Comparison of ENCODE assay signal across 11 cellular contexts in genomic region chr5:95624368-95624767, GRCh38. TPM values are rescaled to one million over a fixed set of nuclear protein-coding genes. Genes with fewer than 3 reads are reported as not detected.
"Had no signal": no experiment of that assay in that cellular context is flagged by ENCODE, and none has a peak within 500 bp of the region (broad histone marks: within the 10 kb centered on the region; RNA-seq: fewer than 3 reads in every experiment).

No MANE protein-coding gene starts in this region.

- H3K4me3 Mint-ChIP-seq: HFFc6 had no signal

- DNase-seq: GM23248, H7, HFFc6, KG1 had no signal

- H3K9me3 ChIP-seq: HAP-1 had no signal

- H3K4me3 ChIP-seq: GM23248, HAP-1 had no signal

- H3K27ac Mint-ChIP-seq: HFFc6 had no signal

- H3K36me3 ChIP-seq: HAP-1 had no signal

- H2AFZ ChIP-seq: GM23248 had no signal

- H3K36me3 Mint-ChIP-seq: IgD-negative memory B cell had no signal

- H3K9me3 Mint-ChIP-seq: HFFc6, IgD-negative memory B cell had no signal

- FAIRE-seq: HepG2 had no signal

- H3K9ac ChIP-seq: GM23248 had no signal

- H3K27ac ChIP-seq: GM23248, HL-60 had no signal

- H3K4me1 ChIP-seq: HAP-1 had no signal

- ATAC-seq: HCT116, HepG2 had no signal

RNA-seq across cellular contexts. Expression of gene GPR150, which starts 4.5 kb away (rescaled TPM):
- total RNA-seq: H4, H7, HepG2, HT1080 had no signal

RNA-seq across cellular contexts. Expression of gene SPATA9, which starts 58.4 kb away (rescaled TPM):
- total RNA-seq: H7, HepG2, HT1080 had no signal
- polyA plus RNA-seq: HepG2, IgD-negative memory B cell had no signal
